Comparison of ENCODE assay signal across 13 cellular contexts in genomic region chr19:2603320-2603719, GRCh38.
DNase-seq lines count a peak whose midpoint lies in the region; ATAC-seq and TF ChIP-seq lines count a peak whose summit lies in the region.
"Had no signal": no experiment of that assay in that cellular context is flagged by ENCODE, and none has a peak within 500 bp of the region (broad histone marks: within the 10 kb centered on the region; RNA-seq: fewer than 3 reads in every experiment).

No MANE protein-coding gene starts in this region.

- no peaks in the 10 kb centered on the region for H3K27me3 ChIP-seq in SJSA1 (replicated peaks)

- H3K27ac Mint-ChIP-seq in nephron progenitor cell: no peak overlapping the region
- H3K27ac Mint-ChIP-seq: activated naive CD4-positive, alpha-beta T cell treated with anti-CD3 and anti-CD28 coated beads, Interleukin-2, amount 50 U/mL, for 72 hours; stimulated activated effector memory CD8-positive, alpha-beta T cell treated with anti-CD3 and anti-CD28 coated beads, Interleukin-12 subunit alpha, Interleukin-12 subunit beta, amount 100 ng/mL, for 72 hours had no signal

- peaks cover 7% of the 10 kb centered on the region for H3K9me3 Mint-ChIP-seq in nephron progenitor cell
- H3K9me3 Mint-ChIP-seq: activated naive CD4-positive, alpha-beta T cell treated with anti-CD3 and anti-CD28 coated beads, Interleukin-2, amount 50 U/mL, for 72 hours; naive B cell; stimulated activated effector memory CD8-positive, alpha-beta T cell treated with anti-CD3 and anti-CD28 coated beads, Interleukin-12 subunit alpha, Interleukin-12 subunit beta, amount 100 ng/mL, for 72 hours had no signal

- H3K27me3 Mint-ChIP-seq in nephron progenitor cell (ENCODE audit: low read depth, poor library complexity): peaks cover 29% of the 10 kb centered on the region
- H3K27me3 Mint-ChIP-seq: naive B cell had no signal

- H3K27ac ChIP-seq in SJSA1: peak overlapping the region; percentile 26; the same call in 1 of the 2 replicates
- H3K27ac ChIP-seq: KMS-11 had no signal

- peaks cover 33% of the 10 kb centered on the region for H3K4me1 ChIP-seq in SJSA1 (replicated peaks)

- H3K4me3 Mint-ChIP-seq in nephron progenitor cell: peak overlapping the region; percentile 23
- H3K4me3 Mint-ChIP-seq: stimulated activated effector memory CD8-positive, alpha-beta T cell treated with anti-CD3 and anti-CD28 coated beads, Interleukin-12 subunit alpha, Interleukin-12 subunit beta, amount 100 ng/mL, for 72 hours had no signal

- H3K9me3 ChIP-seq in SJSA1 (replicated peaks): no peaks in the 10 kb centered on the region
- H3K9me3 ChIP-seq: Caco-2 had no signal

- H3K36me3 ChIP-seq in SJSA1: no peaks in the 10 kb centered on the region

- no peak for ATAC-seq in GM18502 (IDR thresholded peaks at IDR 0.05; ENCODE audit: poor library complexity, unreplicated experiment)
- ATAC-seq: activated naive CD4-positive, alpha-beta T cell treated with anti-CD3 and anti-CD28 coated beads, Interleukin-2, amount 50 U/mL, for 72 hours; stimulated activated effector memory CD8-positive, alpha-beta T cell treated with anti-CD3 and anti-CD28 coated beads, Interleukin-12 subunit alpha, Interleukin-12 subunit beta, amount 100 ng/mL, for 72 hours had no signal

- peaks cover 5% of the 10 kb centered on the region for H3K36me3 Mint-ChIP-seq in nephron progenitor cell (ENCODE audit: low read depth)
- H3K36me3 Mint-ChIP-seq: activated naive CD4-positive, alpha-beta T cell treated with anti-CD3 and anti-CD28 coated beads, Interleukin-2, amount 50 U/mL, for 72 hours had no signal

- H3K4me1 Mint-ChIP-seq in nephron progenitor cell: peaks cover 31% of the 10 kb centered on the region

- no peak for TF ChIP-seq CTCF in nephron progenitor cell (IDR thresholded peaks at IDR 0.05)

- peak overlapping the region; percentile 16 for H3K4me3 ChIP-seq in SJSA1

- DNase-seq in AG08395 (ENCODE audit: low spot score) (peak; percentile 71), SJSA1 (ENCODE audit: low read depth in 1 of 2, low spot score in 2 of 2) (peak in 1 of 2 experiments; percentile 32), fibroblast of peridontal ligament (ENCODE audit: extremely low read depth) (peak; percentile 84), nephron progenitor cell (no peak), nucleus accumbens (lab: John Stamatoyannopoulos, UW) (no peak), DMS79 treated with DMSO at 0.1 percent for 48 hours (lab: John Stamatoyannopoulos, UW) (no peak)
- DNase-seq in activated CD4-positive, alpha-beta T cell treated with anti-CD3 and anti-CD28 coated beads, Interleukin-2, amount 50 U/mL, for 1 hour: no peak
- DNase-seq: Caco-2, naive B cell had no signal

Comparison
In these comparisons a context has a peak if more than half of its experiments do, and no peak if none do; other contexts are left out.
1. DNase-seq: peak in AG08395 (single experiment) and fibroblast of peridontal ligament (single experiment); none in nephron progenitor cell (single experiment), nucleus accumbens (0 of 56), DMS79 treated with DMSO at 0.1 percent for 48 hours (single experiment) and activated CD4-positive, alpha-beta T cell treated with anti-CD3 and anti-CD28 coated beads, Interleukin-2, amount 50 U/mL, for 1 hour (single experiment).